Comparison of ENCODE assay signal across 1 cellular context in genomic region chr5:59791131-59791485, GRCh38.
TF ChIP-seq lines count a peak whose summit lies in the region.

No MANE protein-coding gene starts in this region.

TF ChIP-seq in GM23338, 12 proteins besides CTCF, POLR2A, EP300 and RAD21 (continued from another document):
- TF ChIP-seq, protein P1, sequence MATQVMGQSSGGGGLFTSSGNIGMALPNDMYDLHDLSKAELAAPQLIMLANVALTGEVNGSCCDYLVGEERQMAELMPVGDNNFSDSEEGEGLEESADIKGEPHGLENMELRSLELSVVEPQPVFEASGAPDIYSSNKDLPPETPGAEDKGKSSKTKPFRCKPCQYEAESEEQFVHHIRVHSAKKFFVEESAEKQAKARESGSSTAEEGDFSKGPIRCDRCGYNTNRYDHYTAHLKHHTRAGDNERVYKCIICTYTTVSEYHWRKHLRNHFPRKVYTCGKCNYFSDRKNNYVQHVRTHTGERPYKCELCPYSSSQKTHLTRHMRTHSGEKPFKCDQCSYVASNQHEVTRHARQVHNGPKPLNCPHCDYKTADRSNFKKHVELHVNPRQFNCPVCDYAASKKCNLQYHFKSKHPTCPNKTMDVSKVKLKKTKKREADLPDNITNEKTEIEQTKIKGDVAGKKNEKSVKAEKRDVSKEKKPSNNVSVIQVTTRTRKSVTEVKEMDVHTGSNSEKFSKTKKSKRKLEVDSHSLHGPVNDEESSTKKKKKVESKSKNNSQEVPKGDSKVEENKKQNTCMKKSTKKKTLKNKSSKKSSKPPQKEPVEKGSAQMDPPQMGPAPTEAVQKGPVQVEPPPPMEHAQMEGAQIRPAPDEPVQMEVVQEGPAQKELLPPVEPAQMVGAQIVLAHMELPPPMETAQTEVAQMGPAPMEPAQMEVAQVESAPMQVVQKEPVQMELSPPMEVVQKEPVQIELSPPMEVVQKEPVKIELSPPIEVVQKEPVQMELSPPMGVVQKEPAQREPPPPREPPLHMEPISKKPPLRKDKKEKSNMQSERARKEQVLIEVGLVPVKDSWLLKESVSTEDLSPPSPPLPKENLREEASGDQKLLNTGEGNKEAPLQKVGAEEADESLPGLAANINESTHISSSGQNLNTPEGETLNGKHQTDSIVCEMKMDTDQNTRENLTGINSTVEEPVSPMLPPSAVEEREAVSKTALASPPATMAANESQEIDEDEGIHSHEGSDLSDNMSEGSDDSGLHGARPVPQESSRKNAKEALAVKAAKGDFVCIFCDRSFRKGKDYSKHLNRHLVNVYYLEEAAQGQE (IDR thresholded peaks at IDR 0.05; ENCODE audit: unreplicated experiment) = no peak
- TF ChIP-seq CREB1 (CRISPR knock-in tag; IDR thresholded peaks at IDR 0.05; ENCODE audit: low read depth) (no peak), JUNB (IDR thresholded peaks at IDR 0.05; ENCODE audit: unreplicated experiment) (no peak), EZH2 (IDR thresholded peaks at IDR 0.05; ENCODE audit: low read depth, unreplicated experiment) (no peak), ZNF331 (CRISPR knock-in tag; IDR thresholded peaks at IDR 0.05; ENCODE audit: low read depth) (no peak), ZNF114 (CRISPR knock-in tag; IDR thresholded peaks at IDR 0.05) (no peak), STAT1 (IDR thresholded peaks at IDR 0.05; ENCODE audit: unreplicated experiment) (no peak), ZNF462 (CRISPR knock-in tag; IDR thresholded peaks at IDR 0.05) (no peak), NANOG (IDR thresholded peaks at IDR 0.05; ENCODE audit: borderline replicate concordance) (no peak)
